In genomic region chrX:106959897-106960296, GRCh38 we compare ENCODE assay signal across 11 cellular contexts. TPM values are rescaled to one million over a fixed set of nuclear protein-coding genes. Genes with fewer than 3 reads are reported as not detected.
DNase-seq lines count a peak whose midpoint lies in the region; ATAC-seq, FAIRE-seq and TF ChIP-seq lines count a peak whose summit lies in the region.
"Had no signal": no experiment of that assay in that cellular context is flagged by ENCODE, and none has a peak within 500 bp of the region (broad histone marks: within the 10 kb centered on the region; RNA-seq: fewer than 3 reads in every experiment).

No MANE protein-coding gene starts in this region.

- DNase-seq in EL (peak; percentile 9), NCI-H526 (lab: John Stamatoyannopoulos, UW) (peak; percentile 14 to 48), endothelial cell of umbilical vein (ENCODE audit: low read depth, low spot score) (peak; percentile 30), neural crest cell (ENCODE audit: low read depth, low spot score) (no peak)
- DNase-seq in activated T-cell treated with anti-CD3 and anti-CD28 coated beads, Interleukin-2, amount 50 U/mL, for 72 hours, result no peak
- DNase-seq in activated effector memory CD4-positive, alpha-beta T cell treated with Interleukin-2 at 50 U/mL for 16 hours, result no peak

- no peak overlapping the region for H3K4me2 ChIP-seq in endothelial cell of umbilical vein (ENCODE audit: insufficient read depth, low read length)

- no peak for TF ChIP-seq POLR2A in endothelial cell of umbilical vein (IDR thresholded peaks at IDR 0.05; ENCODE audit: low read depth, low read length)

- peak in 1 of 2 donors; percentile 12 for TF ChIP-seq CTCF in endothelial cell of umbilical vein (IDR thresholded peaks at IDR 0.05; ENCODE audit: extremely low read depth in 1 of 2, insufficient read depth in 1 of 2, low read depth in 1 of 2, low read length in 2 of 2)
- peak; percentile 46 for TF ChIP-seq CTCF in neural crest cell (conservative IDR thresholded peaks at IDR 0.05)

- H4K20me1 ChIP-seq in endothelial cell of umbilical vein (replicated peaks; ENCODE audit: control insufficient read depth, extremely low read depth, insufficient read depth, low read length), result no peaks in the 10 kb centered on the region

- H3K4me1 ChIP-seq in endothelial cell of umbilical vein (ENCODE audit: control insufficient read depth, extremely low read depth, insufficient read depth, low read length), result no peaks in the 10 kb centered on the region
- H3K4me1 ChIP-seq: gastroesophageal sphincter had no signal

- no peak for ATAC-seq in activated T-cell treated with anti-CD3 and anti-CD28 coated beads, Interleukin-2, amount 50 U/mL, for 72 hours (replicated peaks in 1 of 2)
- no peak for ATAC-seq in HG03135 (IDR thresholded peaks at IDR 0.05; ENCODE audit: unreplicated experiment)
- ATAC-seq in HG03354 (IDR thresholded peaks at IDR 0.05; ENCODE audit: poor library complexity, severe bottlenecking, unreplicated experiment), result no peak
- ATAC-seq: gastroesophageal sphincter had no signal

- POLR2A ChIA-PET in endothelial cell of umbilical vein (lab: Charles Lee), result interaction anchor here (0.5 kb wide), 1 partner anchor 674 kb away, joined by 3 read pairs; no protein-coding TSS in a partner anchor

- no peaks in the 10 kb centered on the region for H3K9me1 ChIP-seq in endothelial cell of umbilical vein (replicated peaks; ENCODE audit: control insufficient read depth, extremely low read depth, insufficient read depth, low read length)

- dilution Hi-C loops in endothelial cell of umbilical vein (cut with MboI; ENCODE audit: extremely low pct_ligation_motif_present, low sequenced_read_pairs), result no loop called here

- H3K27me3 Mint-ChIP-seq in neural crest cell (ENCODE audit: low read depth), result no peaks in the 10 kb centered on the region
- peaks cover 14% of the 10 kb centered on the region for H3K27me3 Mint-ChIP-seq in activated T-cell treated with anti-CD3 and anti-CD28 coated beads, Interleukin-2, amount 50 U/mL, for 72 hours (ENCODE audit: low read depth)
- H3K27me3 Mint-ChIP-seq: stimulated activated naive CD8-positive, alpha-beta T cell treated with anti-CD3 and anti-CD28 coated beads, Interleukin-15, Interleukin-2, amounts not matched to agents 100 ng/mL and 50 ng/mL, for 24 hours had no signal

- no peaks in the 10 kb centered on the region for H3K79me2 ChIP-seq in endothelial cell of umbilical vein (ENCODE audit: control insufficient read depth, insufficient read depth, low read length)

- no peak overlapping the region for H2AFZ ChIP-seq in endothelial cell of umbilical vein (ENCODE audit: low read depth, low read length)

- no peak overlapping the region for H3K4me3 Mint-ChIP-seq in neural crest cell
- H3K4me3 Mint-ChIP-seq in activated T-cell treated with anti-CD3 and anti-CD28 coated beads, Interleukin-2, amount 50 U/mL, for 72 hours, result no peak overlapping the region
- H3K4me3 Mint-ChIP-seq: stimulated activated naive CD8-positive, alpha-beta T cell treated with anti-CD3 and anti-CD28 coated beads, Interleukin-15, Interleukin-2, amounts not matched to agents 100 ng/mL and 50 ng/mL, for 24 hours had no signal

- peaks cover 22% of the 10 kb centered on the region for H3K36me3 Mint-ChIP-seq in neural crest cell (ENCODE audit: low read depth)
- peaks cover 3% of the 10 kb centered on the region in 2 donors for H3K36me3 Mint-ChIP-seq in activated T-cell treated with anti-CD3 and anti-CD28 coated beads, Interleukin-2, amount 50 U/mL, for 72 hours (ENCODE audit: insufficient read depth in 2 of 2)

- no TSS peak for BruUV-seq in endothelial cell of umbilical vein (replicated peaks; lab: Mats Ljungman, UMichigan)

- CTCF ChIA-PET in endothelial cell of umbilical vein (lab: Charles Lee), result interaction anchor here (0.6 to 7.3 kb wide), 14 partner anchors 11 to 104 kb away, joined by 3 to 121 read pairs (median 3); partner anchors contain the start of gene RIPPLY1

- H3K9me3 ChIP-seq in endothelial cell of umbilical vein (replicated peaks; ENCODE audit: control insufficient read depth, insufficient read depth, low read length), result no peaks in the 10 kb centered on the region
- H3K9me3 ChIP-seq: gastroesophageal sphincter had no signal

- no peak for FAIRE-seq in endothelial cell of umbilical vein (lab: Jason Lieb, UNC)

- H3K9me3 Mint-ChIP-seq in neural crest cell, result peaks cover 2% of the 10 kb centered on the region
- no peaks in the 10 kb centered on the region for H3K9me3 Mint-ChIP-seq in activated T-cell treated with anti-CD3 and anti-CD28 coated beads, Interleukin-2, amount 50 U/mL, for 72 hours
- H3K9me3 Mint-ChIP-seq: stimulated activated naive CD8-positive, alpha-beta T cell treated with anti-CD3 and anti-CD28 coated beads, Interleukin-15, Interleukin-2, amounts not matched to agents 100 ng/mL and 50 ng/mL, for 24 hours had no signal

- no peak overlapping the region for H3K27ac ChIP-seq in endothelial cell of umbilical vein (ENCODE audit: insufficient read depth, low read depth, low read length)
- H3K27ac ChIP-seq: gastroesophageal sphincter had no signal

- H3K36me3 ChIP-seq in endothelial cell of umbilical vein (ENCODE audit: control insufficient read depth in 2 of 2, extremely low read depth in 1 of 2, insufficient read depth in 2 of 2, low read length in 2 of 2), result peaks cover 0 to 2% of the 10 kb centered on the region in 2 experiments

- intact Hi-C loops in endothelial cell of umbilical vein (cut with micrococcal nuclease), result no loop called here

- H3K9ac ChIP-seq in endothelial cell of umbilical vein (replicated peaks; ENCODE audit: extremely low read depth, insufficient read depth, low read length), result no peak overlapping the region

- H3K27ac Mint-ChIP-seq in neural crest cell (ENCODE audit: unreplicated experiment), result no peak overlapping the region
- H3K27ac Mint-ChIP-seq in activated T-cell treated with anti-CD3 and anti-CD28 coated beads, Interleukin-2, amount 50 U/mL, for 72 hours, result no peak overlapping the region
- H3K27ac Mint-ChIP-seq: stimulated activated naive CD8-positive, alpha-beta T cell treated with anti-CD3 and anti-CD28 coated beads, Interleukin-15, Interleukin-2, amounts not matched to agents 100 ng/mL and 50 ng/mL, for 24 hours had no signal

- peaks cover 3% of the 10 kb centered on the region for H3K4me1 Mint-ChIP-seq in neural crest cell
- H3K4me1 Mint-ChIP-seq in activated T-cell treated with anti-CD3 and anti-CD28 coated beads, Interleukin-2, amount 50 U/mL, for 72 hours (ENCODE audit: low read depth), result no peaks in the 10 kb centered on the region

- H3K27me3 ChIP-seq in endothelial cell of umbilical vein (ENCODE audit: control insufficient read depth in 2 of 2, insufficient read depth in 2 of 2, low read length in 2 of 2), result no peaks in the 10 kb centered on the region
- H3K27me3 ChIP-seq: gastroesophageal sphincter had no signal

- no peak overlapping the region for H3K4me3 ChIP-seq in endothelial cell of umbilical vein (replicated peaks in 1 of 3; ENCODE audit: insufficient read depth in 1 of 3, low read depth in 1 of 3, low read length in 3 of 3)
- H3K4me3 ChIP-seq: gastroesophageal sphincter had no signal

TF ChIP-seq in endothelial cell of umbilical vein, 7 proteins besides CTCF, POLR2A, EP300 and RAD21 (continues in another document):
- TF ChIP-seq MAX (IDR thresholded peaks at IDR 0.05; ENCODE audit: insufficient read depth, insufficient read length) (no peak), MYC (IDR thresholded peaks at IDR 0.05; ENCODE audit: low read depth, low read length) (no peak), JUN (IDR thresholded peaks at IDR 0.05; ENCODE audit: borderline replicate concordance, insufficient read depth, insufficient read length, low read depth) (no peak), FOS (IDR thresholded peaks at IDR 0.05; ENCODE audit: borderline replicate concordance, insufficient read depth, low read length) (no peak), POLR2AphosphoS5 (IDR thresholded peaks at IDR 0.05; ENCODE audit: insufficient read depth, low read depth, low read length) (no peak)

RNA-seq across cellular contexts. Expression of gene CLDN2, which starts 39.7 kb away (rescaled TPM):
- total RNA-seq in endothelial cell of umbilical vein (not detected in 2 replicates), neural crest cell (not detected in 2 replicates)
- polyA plus RNA-seq in endothelial cell of umbilical vein, result not detected in 2 replicates
- not detected in 2 replicates for polyA plus RNA-seq in endothelial cell of umbilical vein (2011; cell fraction: cytosol; rRNA removed)
- not detected in 2 replicates for polyA plus RNA-seq in endothelial cell of umbilical vein (2011; cell fraction: nucleus; rRNA removed)
- polyA plus RNA-seq in endothelial cell of umbilical vein (2012), result 0.07 TPM in 1 of 2 replicates, not detected in the other
- polyA minus RNA-seq in endothelial cell of umbilical vein, result not detected in 2 replicates
- polyA minus RNA-seq in endothelial cell of umbilical vein (2011; cell fraction: cytosol; rRNA and poly(A)+ RNA removed), result not detected
- not detected in 2 replicates for polyA minus RNA-seq in endothelial cell of umbilical vein (2011; cell fraction: nucleus; rRNA and poly(A)+ RNA removed)
- not detected for total RNA-seq in activated T-cell treated with anti-CD3 and anti-CD28 coated beads, Interleukin-2, amount 50 U/mL, for 72 hours
- total RNA-seq: gastroesophageal sphincter; T-helper 1 cell treated with Interleukin-12 subunit alpha and Interleukin-12 subunit beta and Interleukin-4 antibody, amounts not matched to agents 30 ng/mL and 1 ng/mL, for 36 hours had no signal

RNA-seq across cellular contexts. Expression of gene MORC4, which starts 40.1 kb away (rescaled TPM):
- total RNA-seq in endothelial cell of umbilical vein, result 9.6 and 12.0 TPM in 2 replicates
- 3.3 and 4.3 TPM in 2 replicates for polyA plus RNA-seq in endothelial cell of umbilical vein
- polyA plus RNA-seq in endothelial cell of umbilical vein (2011; cell fraction: cytosol; rRNA removed), result 4.5 and 4.7 TPM in 2 replicates
- polyA plus RNA-seq in endothelial cell of umbilical vein (2011; cell fraction: nucleus; rRNA removed), result 10.8 and 15.7 TPM in 2 replicates
- 12.4 and 12.7 TPM in 2 replicates for polyA plus RNA-seq in endothelial cell of umbilical vein (2012)
- 6.7 and 8.1 TPM in 2 replicates for polyA minus RNA-seq in endothelial cell of umbilical vein
- 5.1 TPM for polyA minus RNA-seq in endothelial cell of umbilical vein (2011; cell fraction: cytosol; rRNA and poly(A)+ RNA removed)
- polyA minus RNA-seq in endothelial cell of umbilical vein (2011; cell fraction: nucleus; rRNA and poly(A)+ RNA removed), result 6.9 and 10.6 TPM in 2 replicates
- total RNA-seq in neural crest cell, result 10.1 and 10.6 TPM in 2 replicates
- 10 to 100 TPM; 10.5 to 14.7 TPM for total RNA-seq in activated T-cell treated with anti-CD3 and anti-CD28 coated beads, Interleukin-2, amount 50 U/mL, for 72 hours

RNA-seq across cellular contexts. Expression of gene RIPPLY1, which starts 56.8 kb away (rescaled TPM):
- not detected in 2 replicates for total RNA-seq in endothelial cell of umbilical vein
- polyA plus RNA-seq in endothelial cell of umbilical vein, result not detected in 2 replicates
- not detected in 2 replicates for polyA plus RNA-seq in endothelial cell of umbilical vein (2011; cell fraction: cytosol; rRNA removed)
- not detected in 2 replicates for polyA plus RNA-seq in endothelial cell of umbilical vein (2011; cell fraction: nucleus; rRNA removed)
- polyA plus RNA-seq in endothelial cell of umbilical vein (2012), result not detected in 2 replicates
- polyA minus RNA-seq in endothelial cell of umbilical vein, result not detected in 2 replicates
- not detected for polyA minus RNA-seq in endothelial cell of umbilical vein (2011; cell fraction: cytosol; rRNA and poly(A)+ RNA removed)
- polyA minus RNA-seq in endothelial cell of umbilical vein (2011; cell fraction: nucleus; rRNA and poly(A)+ RNA removed), result not detected in 2 replicates
- total RNA-seq in neural crest cell, result not detected in 2 replicates
- not detected for total RNA-seq in activated T-cell treated with anti-CD3 and anti-CD28 coated beads, Interleukin-2, amount 50 U/mL, for 72 hours
- total RNA-seq: gastroesophageal sphincter; T-helper 1 cell treated with Interleukin-12 subunit alpha and Interleukin-12 subunit beta and Interleukin-4 antibody, amounts not matched to agents 30 ng/mL and 1 ng/mL, for 36 hours had no signal

Comparison
In these comparisons a context has a peak if more than half of its experiments do, and no peak if none do; other contexts are left out.
1. DNase-seq: peak in EL (single experiment), NCI-H526 (2 of 2) and endothelial cell of umbilical vein (single experiment); none in neural crest cell (single experiment), activated T-cell treated with anti-CD3 and anti-CD28 coated beads, Interleukin-2, amount 50 U/mL, for 72 hours (0 of 2) and activated effector memory CD4-positive, alpha-beta T cell treated with Interleukin-2 at 50 U/mL for 16 hours (single experiment).